Comparison of ENCODE assay signal across 16 cellular contexts in the genomic region with DNA sequence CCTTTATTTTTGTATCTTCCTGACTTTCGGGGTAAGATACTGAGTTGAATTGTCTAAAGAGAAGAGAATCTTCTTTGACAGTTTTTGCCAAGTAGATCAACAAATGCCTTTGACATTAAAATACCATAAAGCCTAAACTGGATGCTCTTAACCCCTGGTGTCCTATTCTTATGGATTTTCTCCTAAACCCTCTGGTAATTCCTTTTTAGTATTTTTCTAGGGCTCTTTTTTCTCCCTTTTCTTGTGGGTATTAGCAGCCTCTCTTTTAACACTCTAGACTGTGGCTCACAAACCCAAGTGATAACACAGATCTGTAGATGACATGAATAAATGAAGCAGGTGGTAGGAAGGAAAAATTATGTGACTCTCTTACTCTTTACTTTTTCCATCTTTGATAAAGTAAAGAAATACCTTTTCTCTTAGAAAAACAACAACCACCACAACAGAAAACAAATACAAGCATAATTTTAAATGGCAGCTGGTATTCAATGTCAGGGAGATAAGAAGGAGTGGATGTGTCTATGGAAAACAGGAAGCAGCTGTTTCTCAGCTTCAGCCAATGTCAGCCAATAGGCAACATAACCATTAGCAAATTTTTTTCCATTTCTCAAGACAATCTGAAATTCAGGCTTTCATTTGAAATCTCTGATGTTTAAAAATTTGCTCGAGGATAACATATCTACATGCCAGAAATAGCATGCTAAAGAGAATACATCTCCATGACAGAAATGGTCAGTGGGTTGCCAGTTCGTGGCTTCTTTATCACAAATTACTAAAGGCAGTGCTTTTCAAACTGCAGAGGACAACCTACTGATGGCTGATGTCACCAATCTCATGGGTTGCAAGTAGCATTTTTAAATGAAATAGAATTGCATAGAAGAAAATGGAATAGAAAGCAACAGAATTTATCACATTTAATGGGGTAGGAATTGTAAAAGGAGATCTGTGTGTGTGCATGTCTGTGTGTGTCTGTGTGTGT.
DNase-seq lines count a peak whose midpoint lies in the region; ATAC-seq, FAIRE-seq and TF ChIP-seq lines count a peak whose summit lies in the region.
"Had no signal": no experiment of that assay in that cellular context is flagged by ENCODE, and none has a peak within 500 bp of the region (broad histone marks: within the 10 kb centered on the region; RNA-seq: fewer than 3 reads in every experiment).

No MANE protein-coding gene starts in this region.

- intact Hi-C loops in natural killer cell (cut with micrococcal nuclease) = loop anchor here (5.0 kb wide), 1 partner anchor 398 kb away; a partner anchor contains a TSS
- intact Hi-C loops in PC-3 (cut with micrococcal nuclease) = loop anchor here (5.0 kb wide), 1 partner anchor 403 kb away; no protein-coding TSS in a partner anchor
- intact Hi-C loops in endothelial cell of umbilical vein (cut with micrococcal nuclease) = loop anchor here (2.0 to 5.0 kb wide), 3 partner anchors 72 to 398 kb away; a partner anchor contains a TSS

- POLR2A ChIA-PET in PC-3 (lab: Charles Lee; ENCODE audit: unreplicated experiment) = no interaction called here
- POLR2A ChIA-PET in endothelial cell of umbilical vein (lab: Charles Lee) = no interaction called here

- DNase-seq in natural killer cell treated with Interleukin-12 subunit alpha and Interleukin-12 subunit beta and Interleukin-15 and Interleukin-18, amount 100 ng/mL, for 72 hours (ENCODE audit: low spot score) = no peak
- no peak for DNase-seq in natural killer cell
- DNase-seq in PC-3 = no peak
- peak; percentile 69 for DNase-seq in endothelial cell of umbilical vein (ENCODE audit: low read depth, low spot score)
- DNase-seq in NCI-H2081 (lab: John Stamatoyannopoulos, UW) = no peak
- no peak for DNase-seq in 8988T
- DNase-seq in BE2C = no peak
- no peak for DNase-seq in activated CD8-positive, alpha-beta memory T cell treated with anti-CD3 and anti-CD28 coated beads, Interleukin-2, amount 50 U/mL, for 4 hours
- DNase-seq: activated naive CD4-positive, alpha-beta T cell treated with anti-CD3 and anti-CD28 coated beads, Interleukin-2, amount 50 U/mL, for 16 hours; NCI-H1930; posterior cingulate gyrus; substantia nigra had no signal

- H4K20me1 ChIP-seq in PC-3 (ENCODE audit: low read length) = no peaks in the 10 kb centered on the region
- no peaks in the 10 kb centered on the region for H4K20me1 ChIP-seq in endothelial cell of umbilical vein (replicated peaks; ENCODE audit: control insufficient read depth, extremely low read depth, insufficient read depth, low read length)

- H3K9ac ChIP-seq in PC-3 (ENCODE audit: low read length) (no peak overlapping the region), endothelial cell of umbilical vein (replicated peaks; ENCODE audit: extremely low read depth, insufficient read depth, low read length) (no peak overlapping the region)

- no peaks in the 10 kb centered on the region for H3K9me3 Mint-ChIP-seq in natural killer cell treated with Interleukin-12 subunit alpha and Interleukin-12 subunit beta and Interleukin-15 and Interleukin-18, amount 100 ng/mL, for 72 hours
- no peaks in the 10 kb centered on the region for H3K9me3 Mint-ChIP-seq in natural killer cell

- no peaks in the 10 kb centered on the region for H3K9me1 ChIP-seq in endothelial cell of umbilical vein (replicated peaks; ENCODE audit: control insufficient read depth, extremely low read depth, insufficient read depth, low read length)

- peak overlapping the region; percentile 58 to 78 for H3K27ac Mint-ChIP-seq in natural killer cell treated with Interleukin-12 subunit alpha and Interleukin-12 subunit beta and Interleukin-15 and Interleukin-18, amount 100 ng/mL, for 72 hours
- H3K27ac Mint-ChIP-seq in natural killer cell = peak overlapping the region in 1 of 2 donors; percentile 7
- H3K27ac Mint-ChIP-seq: B cell had no signal

- no peaks in the 10 kb centered on the region for H3K27me3 Mint-ChIP-seq in natural killer cell treated with Interleukin-12 subunit alpha and Interleukin-12 subunit beta and Interleukin-15 and Interleukin-18, amount 100 ng/mL, for 72 hours
- H3K27me3 Mint-ChIP-seq in natural killer cell (ENCODE audit: low read depth in 2 of 2) = peaks cover 0 to 4% of the 10 kb centered on the region in 2 donors
- H3K27me3 Mint-ChIP-seq: B cell had no signal

- H3K4me1 ChIP-seq in PC-3 (ENCODE audit: insufficient read depth, low read length) (peaks cover 29% of the 10 kb centered on the region), endothelial cell of umbilical vein (ENCODE audit: control insufficient read depth, extremely low read depth, insufficient read depth, low read length) (peaks cover 24% of the 10 kb centered on the region), BE2C (peaks cover 16% of the 10 kb centered on the region)

- H2AFZ ChIP-seq in PC-3 (ENCODE audit: low read length) (no peak overlapping the region; the same call in 1 of the 2 replicates), endothelial cell of umbilical vein (ENCODE audit: low read depth, low read length) (no peak overlapping the region)

- H3K4me1 Mint-ChIP-seq in natural killer cell treated with Interleukin-12 subunit alpha and Interleukin-12 subunit beta and Interleukin-15 and Interleukin-18, amount 100 ng/mL, for 72 hours (ENCODE audit: low read depth in 2 of 2) = peaks cover 26 to 40% of the 10 kb centered on the region in 2 donors
- peaks cover 13 to 18% of the 10 kb centered on the region in 2 donors for H3K4me1 Mint-ChIP-seq in natural killer cell
- H3K4me1 Mint-ChIP-seq: B cell had no signal

- no peaks in the 10 kb centered on the region for H3F3A ChIP-seq in PC-3 (ENCODE audit: low read length, unreplicated experiment)

- H3K4me2 ChIP-seq in PC-3 (ENCODE audit: low read length) (peak overlapping the region; percentile 62), endothelial cell of umbilical vein (ENCODE audit: insufficient read depth, low read length) (peak overlapping the region; percentile 19)

- H3K36me3 Mint-ChIP-seq in natural killer cell treated with Interleukin-12 subunit alpha and Interleukin-12 subunit beta and Interleukin-15 and Interleukin-18, amount 100 ng/mL, for 72 hours = no peaks in the 10 kb centered on the region
- no peaks in the 10 kb centered on the region for H3K36me3 Mint-ChIP-seq in natural killer cell

- H3K9me2 ChIP-seq in PC-3 (replicated peaks; ENCODE audit: low read length) = no peaks in the 10 kb centered on the region

- FAIRE-seq in endothelial cell of umbilical vein (lab: Jason Lieb, UNC) = peak; percentile 66
- FAIRE-seq: keratinocyte had no signal

- H3K27ac ChIP-seq in PC-3 (ENCODE audit: low read length) = peak overlapping the region; percentile 78
- H3K27ac ChIP-seq in endothelial cell of umbilical vein (ENCODE audit: insufficient read depth, low read depth, low read length) = peak overlapping the region; percentile 19
- H3K27ac ChIP-seq: cardiac muscle cell, SK-N-MC had no signal

- peak overlapping the region; percentile 79 for H3K4me3 Mint-ChIP-seq in natural killer cell treated with Interleukin-12 subunit alpha and Interleukin-12 subunit beta and Interleukin-15 and Interleukin-18, amount 100 ng/mL, for 72 hours
- no peak overlapping the region for H3K4me3 Mint-ChIP-seq in natural killer cell
- H3K4me3 Mint-ChIP-seq: B cell had no signal

- no peaks in the 10 kb centered on the region for H3K36me3 ChIP-seq in PC-3 (ENCODE audit: low read depth, low read length)
- no peaks in the 10 kb centered on the region for H3K36me3 ChIP-seq in endothelial cell of umbilical vein (ENCODE audit: control insufficient read depth in 2 of 2, extremely low read depth in 1 of 2, insufficient read depth in 2 of 2, low read length in 2 of 2)
- H3K36me3 ChIP-seq in BE2C = no peaks in the 10 kb centered on the region
- H3K36me3 ChIP-seq: cardiac muscle cell had no signal

- dilution Hi-C loops in endothelial cell of umbilical vein (cut with MboI; ENCODE audit: extremely low pct_ligation_motif_present, low sequenced_read_pairs) = no loop called here

- H3K27me3 ChIP-seq in PC-3 (ENCODE audit: low read length) = no peaks in the 10 kb centered on the region
- no peaks in the 10 kb centered on the region for H3K27me3 ChIP-seq in endothelial cell of umbilical vein (ENCODE audit: control insufficient read depth in 2 of 2, insufficient read depth in 2 of 2, low read length in 2 of 2)
- no peaks in the 10 kb centered on the region for H3K27me3 ChIP-seq in BE2C
- H3K27me3 ChIP-seq: cardiac muscle cell had no signal

- TF ChIP-seq POLR2A in endothelial cell of umbilical vein (IDR thresholded peaks at IDR 0.05; ENCODE audit: low read depth, low read length) = no peak

- ATAC-seq in natural killer cell treated with Interleukin-12 subunit alpha and Interleukin-12 subunit beta and Interleukin-15 and Interleukin-18, amount 100 ng/mL, for 72 hours = no peak
- no peak for ATAC-seq in natural killer cell
- no peak for ATAC-seq in PC-3

- H3K79me2 ChIP-seq in PC-3 (ENCODE audit: low read length) (no peaks in the 10 kb centered on the region), endothelial cell of umbilical vein (ENCODE audit: control insufficient read depth, insufficient read depth, low read length) (no peaks in the 10 kb centered on the region)

- CTCF ChIA-PET in PC-3 (lab: Charles Lee) (no interaction called here), endothelial cell of umbilical vein (lab: Charles Lee) (no interaction called here)

- H3K4me3 ChIP-seq in PC-3 (ENCODE audit: low read length) (no peak overlapping the region), endothelial cell of umbilical vein (replicated peaks in 1 of 3; ENCODE audit: insufficient read depth in 1 of 3, low read depth in 1 of 3, low read length in 3 of 3) (no peak overlapping the region), BE2C (ENCODE audit: low read depth, low read length) (no peak overlapping the region)
- H3K4me3 ChIP-seq: cardiac muscle cell, SK-N-MC had no signal

- TF ChIP-seq CTCF in natural killer cell (IDR thresholded peaks at IDR 0.05) = no peak
- no peak for TF ChIP-seq CTCF in PC-3 (conservative IDR thresholded peaks at IDR 0.05; ENCODE audit: low read depth, low read length)
- TF ChIP-seq CTCF in endothelial cell of umbilical vein (IDR thresholded peaks at IDR 0.05; ENCODE audit: extremely low read depth in 1 of 2, insufficient read depth in 1 of 2, low read depth in 1 of 2, low read length in 2 of 2) = no peak
- no peak for TF ChIP-seq CTCF in BE2C (IDR thresholded peaks at IDR 0.05; ENCODE audit: low read depth, low read length)

- BruUV-seq in PC-3 (replicated peaks; lab: Mats Ljungman, UMichigan) (no TSS peak), endothelial cell of umbilical vein (replicated peaks; lab: Mats Ljungman, UMichigan) (no TSS peak)

- H3K9me3 ChIP-seq in PC-3 (ENCODE audit: low read length) (no peaks in the 10 kb centered on the region), endothelial cell of umbilical vein (replicated peaks; ENCODE audit: control insufficient read depth, insufficient read depth, low read length) (no peaks in the 10 kb centered on the region), BE2C (no peaks in the 10 kb centered on the region; the same call in 1 of the 2 replicates)

TF ChIP-seq in endothelial cell of umbilical vein, 7 proteins besides CTCF, POLR2A, EP300 and RAD21 (continues in another document):
- TF ChIP-seq FOS (IDR thresholded peaks at IDR 0.05; ENCODE audit: borderline replicate concordance, insufficient read depth, low read length) (no peak), GATA2 (IDR thresholded peaks at IDR 0.05; ENCODE audit: insufficient read depth, insufficient read length, low read depth, low read length) (peak; percentile 16), POLR2AphosphoS5 (IDR thresholded peaks at IDR 0.05; ENCODE audit: insufficient read depth, low read depth, low read length) (no peak)
